Comparison of ENCODE assay signal across 8 cellular contexts in genomic region chrX:18377802-18378201, GRCh38. TPM values are rescaled to one million over a fixed set of nuclear protein-coding genes. Genes with fewer than 3 reads are reported as not detected.
A peak's percentile ranks its signal among the peaks of the same experiment; 100 is the strongest.
DNase-seq lines count a peak whose midpoint lies in the region; ATAC-seq, FAIRE-seq and TF ChIP-seq lines count a peak whose summit lies in the region.

No MANE protein-coding gene starts in this region.

- H3K4me1 ChIP-seq in left lung = no peaks in the 10 kb centered on the region

- ATAC-seq in left lung = peak; percentile 75

- H3K36me3 ChIP-seq in left lung = no peaks in the 10 kb centered on the region

- intact Hi-C loops in left lung (cut with DNase I) = no loop called here

- DNase-seq in AG04450 (ENCODE audit: low read depth, low spot score) (no peak), NCI-H2227 treated with DMSO at 0.1 percent for 48 hours (lab: John Stamatoyannopoulos, UW) (peak; percentile 20), left lung (no peak), HuH-7.5 (ENCODE audit: low spot score) (no peak), RCC 7860 (ENCODE audit: low spot score) (no peak), GOT3 (lab: John Stamatoyannopoulos, UW) (no peak)
- DNase-seq in activated naive CD4-positive, alpha-beta T cell treated with anti-CD3 and anti-CD28 coated beads, Interleukin-2, amount 50 U/mL, for 16 hours = peak; percentile 14

- POLR2A ChIA-PET in AG04450 (lab: Yijun Ruan, JAX) = interaction anchor here (0.6 kb wide), 1 partner anchor 67 kb away, joined by 4 read pairs; no protein-coding TSS in a partner anchor

- H3K4me3 ChIP-seq in AG04450 (ENCODE audit: low read depth, low read length) = no peak overlapping the region
- H3K4me3 ChIP-seq in left lung = no peak overlapping the region

- H3K9me3 ChIP-seq in AG04450 (ENCODE audit: control insufficient read depth, insufficient read depth, low read length) (no peaks in the 10 kb centered on the region), left lung (no peaks in the 10 kb centered on the region)

- TF ChIP-seq CTCF in AG04450 (IDR thresholded peaks at IDR 0.05; ENCODE audit: low read depth, low read length) = peak; percentile 60
- TF ChIP-seq CTCF in GM12873 (IDR thresholded peaks at IDR 0.05; ENCODE audit: insufficient read depth, low read depth, low read length, missing control alignments) = peak; percentile 75
- TF ChIP-seq CTCF in left lung (IDR thresholded peaks at IDR 0.05) = peak in 1 of 2 donors; percentile 40

- peaks cover 2% of the 10 kb centered on the region for H3K27me3 ChIP-seq in AG04450 (ENCODE audit: control insufficient read depth, insufficient read depth, low read length)
- H3K27me3 ChIP-seq in left lung = no peaks in the 10 kb centered on the region

- H3K27ac ChIP-seq in AG04450 (ENCODE audit: low read depth, low read length) = no peak overlapping the region
- H3K27ac ChIP-seq in left lung = no peak overlapping the region

- FAIRE-seq in RCC 7860 (lab: Jason Lieb, UNC) = no peak

- CTCF ChIA-PET in AG04450 (lab: Charles Lee) = interaction anchor here (0.6 to 2.3 kb wide), 7 partner anchors 22 to 634 kb away, joined by 3 to 15 read pairs (median 3); no protein-coding TSS in a partner anchor

RNA-seq across cellular contexts. Expression of gene SCML2, which starts 23.3 kb away (rescaled TPM):
- 1.1 and 1.7 TPM in 2 replicates for polyA plus RNA-seq in AG04450 (2011; rRNA removed)
- 1.1 and 1.3 TPM in 2 replicates for polyA minus RNA-seq in AG04450 (2011; rRNA and poly(A)+ RNA removed)
- 1 to 10 TPM in 1 of 2 donors, under 1 TPM in 1; 0.97 to 1.7 TPM for total RNA-seq in left lung

RNA-seq across cellular contexts. Expression of gene CDKL5, which starts 47.6 kb away (rescaled TPM):
- 9.6 and 13.3 TPM in 2 replicates for polyA plus RNA-seq in AG04450 (2011; rRNA removed)
- polyA minus RNA-seq in AG04450 (2011; rRNA and poly(A)+ RNA removed) = 21.4 and 23.6 TPM in 2 replicates
- 10 to 100 TPM; 27.1 to 37.6 TPM for total RNA-seq in left lung

Comparison
In these comparisons a context has a peak if more than half of its experiments do, and no peak if none do; other contexts are left out.
1. DNase-seq: peak in NCI-H2227 treated with DMSO at 0.1 percent for 48 hours (single experiment) and activated naive CD4-positive, alpha-beta T cell treated with anti-CD3 and anti-CD28 coated beads, Interleukin-2, amount 50 U/mL, for 16 hours (single experiment); none in AG04450 (single experiment), left lung (0 of 2), HuH-7.5 (single experiment), RCC 7860 (single experiment) and GOT3 (single experiment).